In genomic region chr10:44974082-44974627, GRCh38 we compare ENCODE assay signal across 8 cellular contexts. TPM values are rescaled to one million over a fixed set of nuclear protein-coding genes. Genes with fewer than 3 reads are reported as not detected.
DNase-seq lines count a peak whose midpoint lies in the region; ATAC-seq, FAIRE-seq and TF ChIP-seq lines count a peak whose summit lies in the region.

No MANE protein-coding gene starts in this region.

- no peaks in the 10 kb centered on the region for H3K9me2 ChIP-seq in Loucy (replicated peaks; ENCODE audit: low read depth, low read length)

- H3K27ac Mint-ChIP-seq in endodermal cell: no peak overlapping the region

- ATAC-seq in pancreas (peak in 1 of 4 donors; percentile 0), HG03135 (IDR thresholded peaks at IDR 0.05; ENCODE audit: unreplicated experiment) (no peak), GM21367 (IDR thresholded peaks at IDR 0.05; ENCODE audit: unreplicated experiment) (no peak), GM18858 (IDR thresholded peaks at IDR 0.05; ENCODE audit: unreplicated experiment) (no peak)

- TF ChIP-seq CTCF in GM06990 (IDR thresholded peaks at IDR 0.05; ENCODE audit: insufficient read depth, low read length, poor library complexity, severe bottlenecking) (no peak), Loucy (conservative IDR thresholded peaks at IDR 0.05; ENCODE audit: low read length) (no peak), endodermal cell (conservative IDR thresholded peaks at IDR 0.05) (no peak), pancreas (IDR thresholded peaks at IDR 0.05) (no peak)

- H3K9me3 Mint-ChIP-seq in endodermal cell: no peaks in the 10 kb centered on the region

- intact Hi-C loops in pancreas (cut with DNase I): loop anchor here in 2 of 3 donors (2.0 to 5.0 kb wide), 2 partner anchors 41 to 42 kb away; no protein-coding TSS in a partner anchor

- peak overlapping the region; percentile 59 for H3K4me3 ChIP-seq in GM06990 (replicated peaks; ENCODE audit: low read depth, low read length)
- peak overlapping the region; percentile 72 for H3K4me3 ChIP-seq in Loucy (ENCODE audit: low read length, poor library complexity, severe bottlenecking)
- H3K4me3 ChIP-seq in endodermal cell (ENCODE audit: low read length): no peak overlapping the region
- H3K4me3 ChIP-seq in pancreas: peak overlapping the region in 2 of 4 donors; percentile 26 to 97

- H2AFZ ChIP-seq in Loucy (ENCODE audit: low read length): peak overlapping the region; percentile 73

- no peak for FAIRE-seq in pancreas (lab: Jason Lieb, UNC)

- no peaks in the 10 kb centered on the region for H3F3A ChIP-seq in Loucy (ENCODE audit: low read depth)

- 50 to 67% methylated on average over 1 to 7 of the region's 7 CpGs for WGBS in endodermal cell (ENCODE audit: insufficient coverage in 1 of 2, insufficient read length in 1 of 2), 2 experiments
- 38 to 46% methylated on average over 7 of the region's 7 CpGs for WGBS in pancreas, 2 donors

- H3K4me3 Mint-ChIP-seq in endodermal cell: peak overlapping the region; percentile 53

- no peaks in the 10 kb centered on the region for H3K79me2 ChIP-seq in Loucy (ENCODE audit: insufficient read depth, low read length)

- no peaks in the 10 kb centered on the region for H4K20me1 ChIP-seq in Loucy (ENCODE audit: insufficient read depth, low read length, poor library complexity, severe bottlenecking)

- H3K36me3 ChIP-seq in GM06990 (ENCODE audit: control insufficient read depth, insufficient read depth, low read length) (peaks cover 12% of the 10 kb centered on the region), Loucy (ENCODE audit: insufficient read depth, low read length) (no peaks in the 10 kb centered on the region), endodermal cell (ENCODE audit: control insufficient read depth, insufficient read depth, low read length) (no peaks in the 10 kb centered on the region), pancreas (peaks cover 0 to 21% (median 6%) of the 10 kb centered on the region in 3 donors)

- no peak overlapping the region for H3K27ac ChIP-seq in endodermal cell (ENCODE audit: low read depth, low read length)
- peak overlapping the region; percentile 71 to 97 (median 88) for H3K27ac ChIP-seq in pancreas

- no peaks in the 10 kb centered on the region for H3K9me3 ChIP-seq in Loucy (ENCODE audit: insufficient read depth, low read depth, low read length)
- H3K9me3 ChIP-seq in endodermal cell (ENCODE audit: control insufficient read depth, low read length): no peaks in the 10 kb centered on the region
- H3K9me3 ChIP-seq in pancreas: no peaks in the 10 kb centered on the region

- DNase-seq in GM06990 (ENCODE audit: extremely low read depth, insufficient read length) (peak; percentile 51), endodermal cell (no peak), pancreas (peak in 4 of 6 donors; percentile 36 to 82 (median 69)), SW 1271 (lab: John Stamatoyannopoulos, UW) (no peak)

- peaks cover 3% of the 10 kb centered on the region for H3K36me3 Mint-ChIP-seq in endodermal cell (ENCODE audit: low read depth)

- H3K4me1 ChIP-seq in Loucy (ENCODE audit: insufficient read depth, low read length, poor library complexity, severe bottlenecking) (peaks cover 40% of the 10 kb centered on the region), endodermal cell (ENCODE audit: control insufficient read depth, insufficient read depth, low read length) (peaks cover 23% of the 10 kb centered on the region), pancreas (peaks cover 11 to 20% (median 17%) of the 10 kb centered on the region in 3 donors)

- H3K27me3 Mint-ChIP-seq in endodermal cell (ENCODE audit: insufficient read depth): peaks cover 3% of the 10 kb centered on the region

- H3K4me1 Mint-ChIP-seq in endodermal cell: peaks cover 30% of the 10 kb centered on the region

- peak overlapping the region; percentile 79 for H3K4me2 ChIP-seq in Loucy (ENCODE audit: low read depth, low read length, poor library complexity, severe bottlenecking)

- H3K9ac ChIP-seq in Loucy (ENCODE audit: low read depth, low read length, poor library complexity, severe bottlenecking): peak overlapping the region; percentile 85
- no peak overlapping the region for H3K9ac ChIP-seq in endodermal cell (ENCODE audit: extremely low read depth, low read length, poor library complexity, severe bottlenecking)

- H3K27me3 ChIP-seq in GM06990 (replicated peaks; ENCODE audit: control insufficient read depth, insufficient read depth, low read length) (no peaks in the 10 kb centered on the region), Loucy (ENCODE audit: insufficient read depth, low read length, poor library complexity, severe bottlenecking) (no peaks in the 10 kb centered on the region), endodermal cell (ENCODE audit: control insufficient read depth, insufficient read depth, low read length, poor library complexity, severe bottlenecking) (no peaks in the 10 kb centered on the region), pancreas (no peaks in the 10 kb centered on the region)

RNA-seq across cellular contexts. Expression of gene DEPP1, which starts 4.5 kb away (rescaled TPM):
- total RNA-seq in endodermal cell: 1 to 10 TPM; 1.3 to 2.6 TPM
- polyA plus RNA-seq in endodermal cell (2013, experiment 1 of 2): 0.89 TPM
- polyA plus RNA-seq in endodermal cell (2013, experiment 2 of 2): 1.2 TPM
- 100 to 1,000 TPM in 4 of 6 donors, 10 to 100 TPM in 2; 68.9 to 222 (median 150) TPM for total RNA-seq in pancreas
- 100 to 1,000 TPM; 217 to 270 TPM for polyA plus RNA-seq in pancreas

RNA-seq across cellular contexts. Expression of gene RASSF4, which starts 14.6 kb away (rescaled TPM):
- total RNA-seq in endodermal cell (10 to 100 TPM in 1 of 2 donors, 1 to 10 TPM in 1; 5.2 to 14.1 TPM), pancreas (10 to 100 TPM; 13.9 to 76.8 (median 35.7) TPM)
- polyA plus RNA-seq in endodermal cell (2013, experiment 1 of 2): 17.2 TPM
- polyA plus RNA-seq in endodermal cell (2013, experiment 2 of 2): 20.0 TPM
- polyA plus RNA-seq in pancreas: 100 to 1,000 TPM in 1 of 2 donors, 10 to 100 TPM in 1; 85.1 to 100 TPM

RNA-seq across cellular contexts. Expression of gene ZNF22, which starts 26.6 kb away (rescaled TPM):
- total RNA-seq in endodermal cell: 10 to 100 TPM; 35.5 to 42.5 TPM
- polyA plus RNA-seq in endodermal cell (2013, experiment 1 of 2): 59.3 TPM
- polyA plus RNA-seq in endodermal cell (2013, experiment 2 of 2): 54.5 TPM
- 10 to 100 TPM; 12.9 to 21.8 (median 20.0) TPM for total RNA-seq in pancreas
- 10 to 100 TPM; 12.6 to 18.9 TPM for polyA plus RNA-seq in pancreas

Comparison
In these comparisons a context has a peak if more than half of its experiments do, and no peak if none do; other contexts are left out.
1. DNase-seq: peak in GM06990 (single experiment) and pancreas (4 of 6); none in endodermal cell (single experiment) and SW 1271 (0 of 2).
2. RNA of gene DEPP1, which starts 4.5 kb away (total RNA-seq): 68.9 to 222 TPM in pancreas; 1.3 to 2.6 TPM in endodermal cell; every median in the first group is over 10 times any median in the second.